Comparison of ENCODE assay signal across 19 cellular contexts in genomic region chr4:3422241-3422801, GRCh38. TPM values are rescaled to one million over a fixed set of nuclear protein-coding genes. Genes with fewer than 3 reads are reported as not detected.
DNase-seq lines count a peak whose midpoint lies in the region; ATAC-seq and TF ChIP-seq lines count a peak whose summit lies in the region.
"Had no signal": no experiment of that assay in that cellular context is flagged by ENCODE, and none has a peak within 500 bp of the region (broad histone marks: within the 10 kb centered on the region; RNA-seq: fewer than 3 reads in every experiment).

No MANE protein-coding gene starts in this region.

- no peaks in the 10 kb centered on the region for H3K4me1 Mint-ChIP-seq in endothelial cell (ENCODE audit: unreplicated experiment)

- no peak for TF ChIP-seq CTCF in endothelial cell (IDR thresholded peaks at IDR 0.05; ENCODE audit: unreplicated experiment)
- no peak for TF ChIP-seq CTCF in foreskin keratinocyte (conservative IDR thresholded peaks at IDR 0.05)

- no peak overlapping the region for H3K27ac ChIP-seq in neuronal stem cell (replicated peaks; ENCODE audit: low read length)
- no peak overlapping the region for H3K27ac ChIP-seq in foreskin keratinocyte
- H3K27ac ChIP-seq: BLaER1 treated with 17β-estradiol and CSF1 and Interleukin-3, amounts not matched to agents 10 nM and 100 nM had no signal

- H3K79me1 ChIP-seq in neuronal stem cell (ENCODE audit: low read depth, low read length) = peaks cover 1% of the 10 kb centered on the region

- peaks cover 0 to 6% of the 10 kb centered on the region in 2 donors for H3K4me1 ChIP-seq in neuronal stem cell (ENCODE audit: control insufficient read depth in 2 of 2, insufficient read depth in 1 of 2, low read depth in 1 of 2, low read length in 2 of 2)
- no peaks in the 10 kb centered on the region for H3K4me1 ChIP-seq in foreskin keratinocyte

- H3K4me3 ChIP-seq in neuronal stem cell (ENCODE audit: low read length in 2 of 2) = no peak overlapping the region
- H3K4me3 ChIP-seq: BLaER1 treated with 17β-estradiol and CSF1 and Interleukin-3, amounts not matched to agents 10 nM and 100 nM; GM23338 had no signal

- ATAC-seq in Right ventricle myocardium superior (ENCODE audit: poor library complexity) (no peak), left cardiac atrium (no peak), HG03469 (IDR thresholded peaks at IDR 0.05; ENCODE audit: unreplicated experiment) (no peak), foreskin keratinocyte (no peak)

- peaks cover 32% of the 10 kb centered on the region for H3K36me3 Mint-ChIP-seq in endothelial cell (ENCODE audit: low read depth, unreplicated experiment)

- H4K91ac ChIP-seq in neuronal stem cell (ENCODE audit: low read depth, low read length, poor library complexity) = no peak overlapping the region

- H3K9me3 Mint-ChIP-seq in endothelial cell (ENCODE audit: unreplicated experiment) = no peaks in the 10 kb centered on the region
- H3K9me3 Mint-ChIP-seq: CD4-positive, alpha-beta T cell; GM23338; H9 had no signal

- no peak overlapping the region for H3K4me2 ChIP-seq in neuronal stem cell (ENCODE audit: insufficient read depth, low read length, poor library complexity, severe bottlenecking)
- H3K4me2 ChIP-seq: BLaER1 treated with 17β-estradiol and CSF1 and Interleukin-3, amounts not matched to agents 10 nM and 100 nM; GM23338 had no signal

- peaks cover 6% of the 10 kb centered on the region for H3K27me3 Mint-ChIP-seq in endothelial cell (ENCODE audit: unreplicated experiment)
- H3K27me3 Mint-ChIP-seq: CD4-positive, alpha-beta T cell had no signal

- no peak overlapping the region for H2BK15ac ChIP-seq in neuronal stem cell (ENCODE audit: low read length)

- peak overlapping the region; percentile 31 for H3K18ac ChIP-seq in neuronal stem cell (ENCODE audit: low read length)

- no peak overlapping the region for H2BK5ac ChIP-seq in neuronal stem cell (ENCODE audit: low read length)

- H3K4ac ChIP-seq in neuronal stem cell (ENCODE audit: low read length) = no peak overlapping the region

- peaks cover 21 to 71% of the 10 kb centered on the region in 2 donors for H3K36me3 ChIP-seq in neuronal stem cell (replicated peaks in 1 of 2; ENCODE audit: control insufficient read depth in 2 of 2, insufficient read depth in 2 of 2, low read length in 2 of 2)

- no peak overlapping the region for H2AFZ ChIP-seq in neuronal stem cell (ENCODE audit: low read length)
- H2AFZ ChIP-seq: GM23338 had no signal

- no peak overlapping the region for H3K27ac Mint-ChIP-seq in endothelial cell (ENCODE audit: unreplicated experiment)
- H3K27ac Mint-ChIP-seq: CD4-positive, alpha-beta T cell; GM23338 had no signal

- H3K9me3 ChIP-seq in neuronal stem cell (replicated peaks in 1 of 2; ENCODE audit: control insufficient read depth in 2 of 2, insufficient read depth in 1 of 2, low read depth in 1 of 2, low read length in 2 of 2) = no peaks in the 10 kb centered on the region
- H3K9me3 ChIP-seq: BLaER1 treated with 17β-estradiol and CSF1 and Interleukin-3, amounts not matched to agents 10 nM and 100 nM had no signal

- intact Hi-C loops in Right ventricle myocardium superior (cut with DNase I) = no loop called here
- intact Hi-C loops in left cardiac atrium (cut with DNase I) = no loop called here

- H2BK12ac ChIP-seq in neuronal stem cell (ENCODE audit: low read length) = no peak overlapping the region

- H3K9ac ChIP-seq in neuronal stem cell (ENCODE audit: low read depth, low read length, poor library complexity) = no peak overlapping the region
- H3K9ac ChIP-seq: BLaER1 treated with 17β-estradiol and CSF1 and Interleukin-3, amounts not matched to agents 10 nM and 100 nM had no signal

- H3K27me3 ChIP-seq in neuronal stem cell (ENCODE audit: control insufficient read depth in 3 of 3, insufficient read depth in 3 of 3, low read depth in 1 of 3, low read length in 3 of 3) = no peaks in the 10 kb centered on the region
- no peaks in the 10 kb centered on the region for H3K27me3 ChIP-seq in foreskin keratinocyte
- H3K27me3 ChIP-seq: BLaER1 treated with 17β-estradiol and CSF1 and Interleukin-3, amounts not matched to agents 10 nM and 100 nM had no signal

- no peak overlapping the region for H2BK120ac ChIP-seq in neuronal stem cell (ENCODE audit: low read depth, low read length)

- peak overlapping the region; percentile 57 for H3K23ac ChIP-seq in neuronal stem cell (ENCODE audit: low read depth, low read length, poor library complexity)

- peak overlapping the region; percentile 30 for H4K8ac ChIP-seq in neuronal stem cell (ENCODE audit: low read depth, low read length)

- no peak overlapping the region for H2AK5ac ChIP-seq in neuronal stem cell (ENCODE audit: low read depth, low read length)

- DNase-seq in Right ventricle myocardium superior (peak; percentile 39), left cardiac atrium (no peak), COLO668 (lab: John Stamatoyannopoulos, UW; ENCODE audit: unreplicated experiment) (peak; percentile 38), endothelial cell (ENCODE audit: low spot score) (no peak), neuronal stem cell (ENCODE audit: low spot score) (no peak), foreskin keratinocyte (no peak), NK-92 (lab: John Stamatoyannopoulos, UW; ENCODE audit: unreplicated experiment) (no peak)
- DNase-seq: 8988T; AML-193; CD4-positive, alpha-beta T cell; COR-L47; DMS153; DND-41; GDM1; H9 had no signal

- H3K4me3 Mint-ChIP-seq in endothelial cell (ENCODE audit: unreplicated experiment) = peak overlapping the region; percentile 63
- H3K4me3 Mint-ChIP-seq: CD4-positive, alpha-beta T cell; GM23338; H9 had no signal

- no CpG with 5 or more reads among the region's 29 CpGs for WGBS in neuronal stem cell (ENCODE audit: extremely low coverage in 2 of 2, insufficient read length in 2 of 2, insufficient replicate concordance in 1 of 2), 2 donors

- H3K14ac ChIP-seq in neuronal stem cell (ENCODE audit: low read length) = no peak overlapping the region

RNA-seq across cellular contexts. Expression of gene HGFAC, which starts 19.4 kb away (rescaled TPM):
- 1.9 TPM for total RNA-seq in Right ventricle myocardium superior
- under 1 TPM; 0.34 to 0.38 TPM for total RNA-seq in left cardiac atrium
- total RNA-seq in endothelial cell (ENCODE audit: unreplicated experiment) = 2.4 TPM
- polyA plus RNA-seq in neuronal stem cell (2013, experiment 1 of 2) = 0.59 TPM
- 0.61 TPM for polyA plus RNA-seq in neuronal stem cell (2013, experiment 2 of 2)
- total RNA-seq in foreskin keratinocyte = not detected in 2 replicates
- not detected in 2 replicates for polyA plus RNA-seq in foreskin keratinocyte
- total RNA-seq: HT1080 had no signal
- polyA plus RNA-seq: GM23338 had no signal

RNA-seq across cellular contexts. Expression of gene DOK7, which starts 40.8 kb away (rescaled TPM):
- total RNA-seq in Right ventricle myocardium superior (33.7 TPM), left cardiac atrium (10 to 100 TPM; 21.5 to 38.2 TPM), endothelial cell (ENCODE audit: unreplicated experiment) (0.69 TPM), foreskin keratinocyte (0.81 and 1.1 TPM in 2 replicates)
- polyA plus RNA-seq in neuronal stem cell (2013, experiment 1 of 2) = 0.14 TPM
- polyA plus RNA-seq in neuronal stem cell (2013, experiment 2 of 2) = 0.11 TPM
- 0.71 and 1.1 TPM in 2 replicates for polyA plus RNA-seq in foreskin keratinocyte
- total RNA-seq: CD4-positive, alpha-beta T cell; HT1080 had no signal

Comparison
In these comparisons a context has a peak if more than half of its experiments do, and no peak if none do; other contexts are left out.
1. DNase-seq: peak in Right ventricle myocardium superior (single experiment) and COLO668 (single experiment); none in left cardiac atrium (single experiment), endothelial cell (single experiment), neuronal stem cell (single experiment), foreskin keratinocyte (0 of 2) and NK-92 (single experiment).
2. RNA of gene DOK7, which starts 40.8 kb away (total RNA-seq): 21.5 to 38.2 TPM in left cardiac atrium and 33.7 TPM in Right ventricle myocardium superior (single experiment); 0.81 to 1.1 TPM in foreskin keratinocyte and 0.69 TPM in endothelial cell (single experiment); every median in the first group is over 10 times any median in the second.